1 cellular context compared by ENCODE assay signal in genomic region chr6:120405947-120406346, GRCh38.
TF ChIP-seq lines count a peak whose summit lies in the region.

No MANE protein-coding gene starts in this region.

TF ChIP-seq in H1, 55 proteins besides CTCF, POLR2A, EP300 and RAD21:
- TF ChIP-seq JUN (IDR thresholded peaks at IDR 0.05; ENCODE audit: low read depth, low read length) = no peak
- TF ChIP-seq, protein P1, sequence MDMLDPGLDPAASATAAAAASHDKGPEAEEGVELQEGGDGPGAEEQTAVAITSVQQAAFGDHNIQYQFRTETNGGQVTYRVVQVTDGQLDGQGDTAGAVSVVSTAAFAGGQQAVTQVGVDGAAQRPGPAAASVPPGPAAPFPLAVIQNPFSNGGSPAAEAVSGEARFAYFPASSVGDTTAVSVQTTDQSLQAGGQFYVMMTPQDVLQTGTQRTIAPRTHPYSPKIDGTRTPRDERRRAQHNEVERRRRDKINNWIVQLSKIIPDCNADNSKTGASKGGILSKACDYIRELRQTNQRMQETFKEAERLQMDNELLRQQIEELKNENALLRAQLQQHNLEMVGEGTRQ (IDR thresholded peaks at IDR 0.05; ENCODE audit: low read length) = no peak
